ENCODE assay signal across 20 cellular contexts in the genomic region with DNA sequence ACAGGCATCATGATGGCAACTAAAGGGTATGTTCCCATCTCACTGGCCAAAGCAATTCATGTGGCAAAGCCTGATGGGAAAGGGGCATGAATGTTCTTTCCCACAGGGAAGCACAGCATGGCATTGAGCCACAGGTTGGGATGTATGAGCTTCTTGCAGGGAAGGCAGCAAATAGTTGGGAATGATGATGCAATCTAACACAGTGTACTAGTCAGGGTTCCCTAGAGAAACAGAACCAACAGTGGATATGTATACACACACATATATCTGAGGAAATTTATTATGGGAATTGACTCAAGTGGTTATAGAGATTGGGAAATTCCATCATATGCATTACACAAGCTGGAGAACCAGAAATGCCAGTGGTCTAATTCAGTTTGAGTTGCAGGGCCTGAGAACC.
"Had no signal": no experiment of that assay in that cellular context is flagged by ENCODE, and none has a peak within 500 bp of the region (broad histone marks: within the 10 kb centered on the region; RNA-seq: fewer than 3 reads in every experiment).

No MANE protein-coding gene starts in this region.

- H3K27ac ChIP-seq: colonic mucosa, epithelial cell of prostate, lower lobe of right lung, pancreas, sigmoid colon, suprapubic skin, transverse colon, vagina had no signal

- ATAC-seq: activated naive CD4-positive, alpha-beta T cell treated with anti-CD3 and anti-CD28 coated beads, Interleukin-2, amount 50 U/mL, for 72 hours; natural killer cell; pancreas had no signal

- FAIRE-seq: pancreas, TTC549 had no signal

- H3K9me3 ChIP-seq: colonic mucosa, lower lobe of right lung, pancreas, sigmoid colon, suprapubic skin, transverse colon, vagina had no signal

- DNase-seq: activated B cell treated with CpG ODN at 0.5 μM for 24 hours; activated CD4-positive, alpha-beta memory T cell treated with anti-CD3 and anti-CD28 coated beads for 36 hours; activated CD4-positive, alpha-beta T cell treated with anti-CD3 and anti-CD28 coated beads for 4 hours; activated gamma-delta T cell treated with Interleukin-2 at 50 U/mL for 16 hours; activated T-cell treated with anti-CD3 and anti-CD28 coated beads for 4 hours; amygdala; caudate nucleus; colonic mucosa; endodermal cell; lower lobe of right lung; natural killer cell; pancreas; sigmoid colon; stimulated activated CD4-positive, alpha-beta T cell treated with anti-CD3 and anti-CD28 coated beads, Interleukin-1b, Interleukin-23, amount 100 ng/mL, for 48 hours; transverse colon had no signal

- H3K4me3 ChIP-seq: colonic mucosa, lower lobe of right lung, pancreas, sigmoid colon, suprapubic skin, transverse colon, vagina had no signal

- H3K4me1 ChIP-seq: colonic mucosa, pancreas, sigmoid colon, suprapubic skin, transverse colon, vagina had no signal

- H3K36me3 ChIP-seq: colonic mucosa, lower lobe of right lung, pancreas, sigmoid colon, suprapubic skin, transverse colon, vagina had no signal

- H3K27me3 ChIP-seq: colonic mucosa, pancreas, sigmoid colon, suprapubic skin, transverse colon, vagina had no signal
